In genomic region chr4:23922535-23923115, GRCh38 we compare ENCODE assay signal across 24 cellular contexts. TPM values are rescaled to one million over a fixed set of nuclear protein-coding genes. Genes with fewer than 3 reads are reported as not detected.
DNase-seq lines count a peak whose midpoint lies in the region; TF ChIP-seq lines count a peak whose summit lies in the region.
"Had no signal": no experiment of that assay in that cellular context is flagged by ENCODE, and none has a peak within 500 bp of the region (broad histone marks: within the 10 kb centered on the region; RNA-seq: fewer than 3 reads in every experiment).

No MANE protein-coding gene starts in this region.

- H3K9ac ChIP-seq in neural progenitor cell: no peak overlapping the region
- H3K9ac ChIP-seq: GM23248 had no signal

- TF ChIP-seq CTCF in neural progenitor cell (IDR thresholded peaks at IDR 0.05) (no peak), OCI-LY7 (conservative IDR thresholded peaks at IDR 0.05; ENCODE audit: low read length) (no peak)

- H3K4me1 Mint-ChIP-seq in neural progenitor cell: peaks cover 17% of the 10 kb centered on the region
- H3K4me1 Mint-ChIP-seq: CD14-positive monocyte had no signal

- no peaks in the 10 kb centered on the region for H3K79me2 ChIP-seq in neural progenitor cell (ENCODE audit: low read depth)
- H3K79me2 ChIP-seq in OCI-LY7 (ENCODE audit: insufficient read depth, low read depth, low read length): no peaks in the 10 kb centered on the region

- peak; percentile 91 for DNase-seq in astrocyte of the hippocampus (ENCODE audit: low read depth, low spot score)
- peak; percentile 24 for DNase-seq in kidney tubule cell (ENCODE audit: low spot score)
- peak; percentile 31 for DNase-seq in neural progenitor cell (ENCODE audit: low spot score)
- no peak for DNase-seq in OCI-LY7 (ENCODE audit: low spot score)
- DNase-seq in hippocampal formation (lab: John Stamatoyannopoulos, UW): no peak
- DNase-seq in globus pallidus (ENCODE audit: low spot score): no peak
- no peak for DNase-seq in epidermal melanocyte (ENCODE audit: insufficient read length, low spot score)
- DNase-seq: 8988T, COR-L47, DMS153, GDM1, GM23248, HCEC 1CT, IMR-90, Karpas-422, MG63, NCI-H1048, NCI-H1436 treated with DMSO at 0.1 percent for 48 hours, NCI-H2081, NCI-H446 treated with DMSO at 0.1 percent for 48 hours, SHP77 had no signal

- H3K4me1 ChIP-seq in neural progenitor cell (peaks cover 27% of the 10 kb centered on the region), OCI-LY7 (ENCODE audit: insufficient read depth, low read length, poor library complexity, severe bottlenecking) (no peaks in the 10 kb centered on the region)

- no peaks in the 10 kb centered on the region for H3K9me3 Mint-ChIP-seq in neural progenitor cell

- H3K36me3 ChIP-seq in neural progenitor cell (no peaks in the 10 kb centered on the region), OCI-LY7 (ENCODE audit: insufficient read depth, low read length) (no peaks in the 10 kb centered on the region)
- H3K36me3 ChIP-seq: MG63 had no signal

- peak; percentile 91 for TF ChIP-seq EP300 in Ishikawa (IDR thresholded peaks at IDR 0.05; ENCODE audit: borderline replicate concordance)

- H3K4me3 ChIP-seq in neural progenitor cell (no peak overlapping the region), OCI-LY7 (ENCODE audit: low read depth, low read length, poor library complexity, severe bottlenecking) (no peak overlapping the region)
- H3K4me3 ChIP-seq: GM23248, MG63 had no signal

- H3K27me3 ChIP-seq in neural progenitor cell: no peaks in the 10 kb centered on the region
- H3K27me3 ChIP-seq: MG63 had no signal

- H3K27me3 Mint-ChIP-seq in neural progenitor cell (ENCODE audit: insufficient read depth, low read depth): peaks cover 2% of the 10 kb centered on the region

- no peaks in the 10 kb centered on the region for H3K9me3 ChIP-seq in neural progenitor cell (ENCODE audit: low read depth)
- H3K9me3 ChIP-seq in OCI-LY7 (ENCODE audit: low read length): no peaks in the 10 kb centered on the region
- H3K9me3 ChIP-seq: MG63 had no signal

- no peaks in the 10 kb centered on the region for H4K20me1 ChIP-seq in neural progenitor cell (ENCODE audit: low read depth)
- H4K20me1 ChIP-seq in OCI-LY7 (ENCODE audit: insufficient read depth, low read length): no peaks in the 10 kb centered on the region

- H3K27ac ChIP-seq in neural progenitor cell (no peak overlapping the region), OCI-LY7 (ENCODE audit: low read depth, low read length, poor library complexity, severe bottlenecking) (no peak overlapping the region)
- H3K27ac ChIP-seq: GM23248, HL-60 had no signal

- CTCF ChIA-PET in OCI-LY7 (lab: Charles Lee; ENCODE audit: unreplicated experiment): no interaction called here

- TF ChIP-seq RAD21 in Ishikawa (IDR thresholded peaks at IDR 0.05; ENCODE audit: low read depth): no peak; the same call in 1 of the 2 replicates

- no peaks in the 10 kb centered on the region for H3F3A ChIP-seq in neural progenitor cell (ENCODE audit: low read depth)

- intact Hi-C loops in OCI-LY7 (cut with micrococcal nuclease; ENCODE audit: unreplicated experiment): no loop called here

- no peak overlapping the region for H3K27ac Mint-ChIP-seq in neural progenitor cell
- H3K27ac Mint-ChIP-seq: CD14-positive monocyte had no signal

- H3K4me2 ChIP-seq in neural progenitor cell (peak overlapping the region; percentile 41), OCI-LY7 (ENCODE audit: low read length) (no peak overlapping the region)

- no TSS peak for BruUV-seq in OCI-LY7 (replicated peaks; lab: Mats Ljungman, UMichigan)

- no peak overlapping the region for H3K4me3 Mint-ChIP-seq in neural progenitor cell
- H3K4me3 Mint-ChIP-seq: CD14-positive monocyte had no signal

- POLR2A ChIA-PET in OCI-LY7 (lab: Charles Lee): no interaction called here

- no peaks in the 10 kb centered on the region for H3K36me3 Mint-ChIP-seq in neural progenitor cell
- H3K36me3 Mint-ChIP-seq: CD14-positive monocyte had no signal

- H2AFZ ChIP-seq in neural progenitor cell (replicated peaks) (no peak overlapping the region), OCI-LY7 (ENCODE audit: low read length) (no peak overlapping the region)
- H2AFZ ChIP-seq: GM23248 had no signal

- no peaks in the 10 kb centered on the region for H3K9me2 ChIP-seq in OCI-LY7 (ENCODE audit: insufficient read depth, low read length)

TF ChIP-seq in Ishikawa, 13 proteins besides CTCF, POLR2A, EP300 and RAD21:
- no peak for TF ChIP-seq CREB1 (IDR thresholded peaks at IDR 0.05; ENCODE audit: low read depth)
- TF ChIP-seq NFIC (IDR thresholded peaks at IDR 0.05): peak; percentile 67
- TF ChIP-seq USF1 (IDR thresholded peaks at IDR 0.05): no peak
- TF ChIP-seq EGR1 (IDR thresholded peaks at IDR 0.05): no peak
- no peak for TF ChIP-seq REST (IDR thresholded peaks at IDR 0.05; ENCODE audit: low read depth)
- no peak for TF ChIP-seq CEBPB (IDR thresholded peaks at IDR 0.05)
- TF ChIP-seq FOXM1 (IDR thresholded peaks at IDR 0.05; ENCODE audit: borderline replicate concordance, low read depth): peak; percentile 68; the same call in 1 of the 2 replicates
- no peak for TF ChIP-seq YY1 (IDR thresholded peaks at IDR 0.05; ENCODE audit: low read depth)
- TF ChIP-seq MAX (IDR thresholded peaks at IDR 0.05): no peak
- TF ChIP-seq TCF12 (IDR thresholded peaks at IDR 0.05; ENCODE audit: low read depth): peak; percentile 70; the same call in 1 of the 2 replicates
- peak; percentile 84 for TF ChIP-seq TEAD4 (IDR thresholded peaks at IDR 0.05)
- no peak for TF ChIP-seq TAF1 (IDR thresholded peaks at IDR 0.05; ENCODE audit: low read depth)
- TF ChIP-seq ZBTB7A (IDR thresholded peaks at IDR 0.05; ENCODE audit: low read depth): no peak

RNA-seq across cellular contexts. Expression of gene PPARGC1A, which starts 32.8 kb away (rescaled TPM):
- total RNA-seq in neural progenitor cell (ENCODE audit: low replicate concordance) (1.7 and 6.6 TPM in 2 replicates), OCI-LY7 (2022) (0.26 and 0.40 TPM in 2 replicates)
- total RNA-seq in OCI-LY7 (2014; rRNA removed; shearing (Covaris generic)): not detected in 2 replicates
- total RNA-seq: GM23248 had no signal

Comparison
In these comparisons a context has a peak if more than half of its experiments do, and no peak if none do; other contexts are left out.
1. DNase-seq: peak in astrocyte of the hippocampus (single experiment), kidney tubule cell (single experiment) and neural progenitor cell (single experiment); none in OCI-LY7 (single experiment), hippocampal formation (0 of 2), globus pallidus (single experiment) and epidermal melanocyte (single experiment).